10 cellular contexts compared by ENCODE assay signal in the genomic region with DNA sequence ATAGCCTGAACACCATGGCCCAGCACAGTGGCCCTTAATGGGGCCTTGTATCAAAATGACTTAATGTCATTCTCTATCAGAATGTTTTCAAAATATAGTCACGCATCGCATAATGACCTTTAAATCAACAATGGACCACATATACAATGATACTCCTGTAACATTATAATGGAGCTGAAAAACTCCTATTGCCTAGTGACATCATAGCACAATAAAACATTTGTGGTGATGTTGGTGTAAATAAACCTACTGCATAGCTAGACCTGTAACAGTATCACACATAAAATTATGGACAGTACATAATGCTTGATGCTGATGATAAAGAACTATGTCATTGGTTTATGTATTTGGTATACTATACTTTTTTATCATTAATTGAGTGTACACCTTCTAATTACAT.
"Had no signal": no experiment of that assay in that cellular context is flagged by ENCODE, and none has a peak within 500 bp of the region (broad histone marks: within the 10 kb centered on the region; RNA-seq: fewer than 3 reads in every experiment).

No MANE protein-coding gene starts in this region.

- H3K9me3 ChIP-seq: testis had no signal

- H3K27me3 Mint-ChIP-seq: activated naive CD8-positive, alpha-beta T cell treated with anti-CD3 and anti-CD28 coated beads, Interleukin-2, amount 50 U/mL, for 24 hours; stimulated activated naive CD8-positive, alpha-beta T cell treated with anti-CD3 and anti-CD28 coated beads, Interleukin-15, amount 100 ng/mL, for 72 hours had no signal

- H3K27ac Mint-ChIP-seq: stimulated activated naive CD8-positive, alpha-beta T cell treated with anti-CD3 and anti-CD28 coated beads, Interleukin-15, amount 100 ng/mL, for 72 hours had no signal

- H3K4me3 ChIP-seq: testis had no signal

- H3K27me3 ChIP-seq: foreskin keratinocyte, testis had no signal

- DNase-seq: activated CD4-positive, alpha-beta T cell treated with anti-CD3 and anti-CD28 coated beads, Interleukin-2, amount 50 U/mL, for 4 hours; activated CD4-positive, CD25-positive, alpha-beta regulatory T cell treated with anti-CD3 and anti-CD28 coated beads, Interleukin-2, amount 50 U/mL, for 72 hours; activated naive CD8-positive, alpha-beta T cell treated with anti-CD3 and anti-CD28 coated beads, Interleukin-2, amount 50 U/mL, for 24 hours; activated T-cell treated with anti-CD3 and anti-CD28 coated beads, Interleukin-2, amount 50 U/mL, for 4 hours; foreskin keratinocyte; head of caudate nucleus; stimulated activated CD4-positive, alpha-beta T cell treated with anti-CD3 and anti-CD28 coated beads, Interleukin-4, amount 100 ng/mL, for 1 hour; stimulated activated CD8-positive, alpha-beta memory T cell treated with anti-CD3 and anti-CD28 coated beads, Interleukin-4, amount 100 ng/mL, for 48 hours; stimulated activated naive CD8-positive, alpha-beta T cell treated with anti-CD3 and anti-CD28 coated beads, Interleukin-15, amount 100 ng/mL, for 72 hours; testis had no signal

- H3K4me3 Mint-ChIP-seq: activated naive CD8-positive, alpha-beta T cell treated with anti-CD3 and anti-CD28 coated beads, Interleukin-2, amount 50 U/mL, for 24 hours; activated T-cell treated with anti-CD3 and anti-CD28 coated beads, Interleukin-2, amount 50 U/mL, for 4 hours; stimulated activated naive CD8-positive, alpha-beta T cell treated with anti-CD3 and anti-CD28 coated beads, Interleukin-15, amount 100 ng/mL, for 72 hours had no signal

- H3K9me3 Mint-ChIP-seq: activated naive CD8-positive, alpha-beta T cell treated with anti-CD3 and anti-CD28 coated beads, Interleukin-2, amount 50 U/mL, for 24 hours; activated T-cell treated with anti-CD3 and anti-CD28 coated beads, Interleukin-2, amount 50 U/mL, for 4 hours; stimulated activated naive CD8-positive, alpha-beta T cell treated with anti-CD3 and anti-CD28 coated beads, Interleukin-15, amount 100 ng/mL, for 72 hours had no signal

- H3K27ac ChIP-seq: foreskin keratinocyte, testis had no signal

- ATAC-seq: activated naive CD8-positive, alpha-beta T cell treated with anti-CD3 and anti-CD28 coated beads, Interleukin-2, amount 50 U/mL, for 24 hours; activated T-cell treated with anti-CD3 and anti-CD28 coated beads, Interleukin-2, amount 50 U/mL, for 4 hours; foreskin keratinocyte; stimulated activated naive CD8-positive, alpha-beta T cell treated with anti-CD3 and anti-CD28 coated beads, Interleukin-15, amount 100 ng/mL, for 72 hours had no signal
